ENCODE assay signal across 1 cellular context in genomic region chr5:163890211-163890610, GRCh38.
TF ChIP-seq lines count a peak whose summit lies in the region.

No MANE protein-coding gene starts in this region.

TF ChIP-seq in IMR-90, 13 proteins besides CTCF, POLR2A, EP300 and RAD21 (continued from another document):
- TF ChIP-seq ELK1 (IDR thresholded peaks at IDR 0.05; ENCODE audit: borderline replicate concordance, low read depth, low read length) (no peak), RCOR1 (IDR thresholded peaks at IDR 0.05; ENCODE audit: insufficient replicate concordance, low read length) (no peak), MAFK (IDR thresholded peaks at IDR 0.05; ENCODE audit: low read depth, low read length) (no peak), NFE2L2 (IDR thresholded peaks at IDR 0.05; ENCODE audit: low read depth, low read length) (no peak), SMC3 (IDR thresholded peaks at IDR 0.05; ENCODE audit: low read depth, low read length) (no peak), CHD1 (IDR thresholded peaks at IDR 0.05; ENCODE audit: low read depth, low read length) (no peak), RFX5 (IDR thresholded peaks at IDR 0.05; ENCODE audit: low read depth, low read length) (no peak), BHLHE40 (IDR thresholded peaks at IDR 0.05; ENCODE audit: low read depth, low read length) (no peak), USF2 (IDR thresholded peaks at IDR 0.05; ENCODE audit: low read depth, low read length) (no peak), MAZ (IDR thresholded peaks at IDR 0.05; ENCODE audit: borderline replicate concordance, low read depth, low read length) (no peak)
